27 cellular contexts compared by ENCODE assay signal in genomic region chr6:114101255-114101654, GRCh38.
DNase-seq lines count a peak whose midpoint lies in the region; ATAC-seq, FAIRE-seq and TF ChIP-seq lines count a peak whose summit lies in the region.
"Had no signal": no experiment of that assay in that cellular context is flagged by ENCODE, and none has a peak within 500 bp of the region (broad histone marks: within the 10 kb centered on the region; RNA-seq: fewer than 3 reads in every experiment).

No MANE protein-coding gene starts in this region.

- H3K27me3 ChIP-seq in HepG2 (ENCODE audit: control insufficient read depth in 1 of 2, insufficient read depth in 2 of 2, low read length in 2 of 2) (no peaks in the 10 kb centered on the region), right lobe of liver (no peaks in the 10 kb centered on the region)
- H3K27me3 ChIP-seq: BE2C; BLaER1 treated with 17β-estradiol and CSF1 and Interleukin-3, amounts not matched to agents 10 nM and 100 nM had no signal

- in situ Hi-C loops in HepG2 (cut with HindIII; ENCODE audit: extremely low pct_ligation_motif_present, low pct_unique_long_range_greater_than_20kb) (no loop called here), SK-MEL-5 (cut with HindIII; ENCODE audit: low pct_unique_long_range_greater_than_20kb, low sequenced_read_pairs) (no loop called here)

- no peak overlapping the region for H2AFZ ChIP-seq in HepG2 (ENCODE audit: low read length)

- no peaks in the 10 kb centered on the region for H3K4me1 ChIP-seq in HepG2 (ENCODE audit: insufficient read depth, low read length)
- H3K4me1 ChIP-seq in right lobe of liver = no peaks in the 10 kb centered on the region
- H3K4me1 ChIP-seq: A549; BLaER1 treated with 17β-estradiol and CSF1 and Interleukin-3, amounts not matched to agents 10 nM and 100 nM; HAP-1 had no signal

- no peaks in the 10 kb centered on the region for H3K27me3 Mint-ChIP-seq in glutamatergic neuron (ENCODE audit: unreplicated experiment)

- CTCF ChIA-PET in HepG2 (lab: Yijun Ruan, JAX; ENCODE audit: low intra/inter-chr PET ratio, low total read pairs) = no interaction called here

- H3K9me3 Mint-ChIP-seq in glutamatergic neuron (ENCODE audit: unreplicated experiment) = peaks cover 3% of the 10 kb centered on the region
- H3K9me3 Mint-ChIP-seq: CD14-positive monocyte; CD4-positive, alpha-beta T cell; CD8-positive, alpha-beta memory T cell; HFFc6 had no signal

- no peak overlapping the region for H3K4me2 ChIP-seq in HepG2 (ENCODE audit: low read depth, low read length)
- H3K4me2 ChIP-seq: A549; BLaER1 treated with 17β-estradiol and CSF1 and Interleukin-3, amounts not matched to agents 10 nM and 100 nM had no signal

- TF ChIP-seq CTCF in HepG2 (CRISPR knock-in tag; IDR thresholded peaks at IDR 0.05) (no peak), right lobe of liver (IDR thresholded peaks at IDR 0.05) (no peak), glutamatergic neuron (IDR thresholded peaks at IDR 0.05; ENCODE audit: partially characterized antibody, unreplicated experiment) (no peak)

- H3K9ac ChIP-seq in HepG2 (ENCODE audit: insufficient read depth, low read depth, low read length) = no peak overlapping the region
- H3K9ac ChIP-seq: BLaER1 treated with 17β-estradiol and CSF1 and Interleukin-3, amounts not matched to agents 10 nM and 100 nM had no signal

- peaks cover 16% of the 10 kb centered on the region for H3K4me1 Mint-ChIP-seq in glutamatergic neuron (ENCODE audit: low read depth, unreplicated experiment)
- H3K4me1 Mint-ChIP-seq: CD14-positive monocyte; CD8-positive, alpha-beta memory T cell had no signal

- ATAC-seq in HepG2 = no peak
- ATAC-seq in right lobe of liver = no peak
- no peak for ATAC-seq in HG02852 (IDR thresholded peaks at IDR 0.05; ENCODE audit: unreplicated experiment)
- ATAC-seq: A549 had no signal

- H3K27ac ChIP-seq in HepG2 (ENCODE audit: extremely low read length, insufficient read depth, low read length) (no peak overlapping the region), right lobe of liver (no peak overlapping the region)
- H3K27ac ChIP-seq: A549; BLaER1 treated with 17β-estradiol and CSF1 and Interleukin-3, amounts not matched to agents 10 nM and 100 nM had no signal

- H3K79me2 ChIP-seq in HepG2 (ENCODE audit: insufficient read depth, low read length) = no peaks in the 10 kb centered on the region

- intact Hi-C loops in HepG2 (cut with micrococcal nuclease; ENCODE audit: unreplicated experiment) = no loop called here
- intact Hi-C loops in right lobe of liver (cut with DNase I) = no loop called here

- no TSS peak for BruUV-seq in HepG2 (replicated peaks; lab: Mats Ljungman, UMichigan)

- H3K36me3 Mint-ChIP-seq in glutamatergic neuron (ENCODE audit: unreplicated experiment) = no peaks in the 10 kb centered on the region
- H3K36me3 Mint-ChIP-seq: CD14-positive monocyte; CD8-positive, alpha-beta memory T cell had no signal

- TF ChIP-seq POLR2A in HepG2 (IDR thresholded peaks at IDR 0.05; ENCODE audit: insufficient read depth in 1 of 2, low read depth in 2 of 2, low read length in 2 of 2) = no peak
- TF ChIP-seq POLR2A in right lobe of liver (IDR thresholded peaks at IDR 0.05) = no peak

- H3K36me3 ChIP-seq in HepG2 (replicated peaks in 1 of 2; ENCODE audit: control insufficient read depth in 1 of 2, insufficient read depth in 2 of 2, low read length in 2 of 2) (no peaks in the 10 kb centered on the region), right lobe of liver (no peaks in the 10 kb centered on the region)
- H3K36me3 ChIP-seq: BE2C; BLaER1 treated with 17β-estradiol and CSF1 and Interleukin-3, amounts not matched to agents 10 nM and 100 nM; HAP-1 had no signal

- no peak for FAIRE-seq in HepG2 (lab: Jason Lieb, UNC)
- FAIRE-seq: A549, GM12891, GM18507, H54 had no signal

- no peak overlapping the region for H3K4me3 Mint-ChIP-seq in glutamatergic neuron (ENCODE audit: unreplicated experiment)
- H3K4me3 Mint-ChIP-seq: CD14-positive monocyte; CD4-positive, alpha-beta T cell; CD8-positive, alpha-beta memory T cell; HFFc6 had no signal

- TF ChIP-seq EP300 in HepG2 (IDR thresholded peaks at IDR 0.05; ENCODE audit: low read depth in 2 of 2, low read length in 2 of 2) = no peak
- TF ChIP-seq EP300 in HepG2 (CRISPR knock-in tag; IDR thresholded peaks at IDR 0.05; ENCODE audit: borderline replicate concordance) = no peak

- DNase-seq in HepG2 (ENCODE audit: low spot score) (no peak), right lobe of liver (no peak), SK-MEL-5 (ENCODE audit: low read depth, low spot score) (peak; percentile 96), glutamatergic neuron (no peak), NCI-H1436 treated with DMSO at 0.1 percent for 48 hours (lab: John Stamatoyannopoulos, UW) (no peak)
- DNase-seq in stimulated activated CD4-positive, alpha-beta T cell treated with anti-CD3 and anti-CD28 coated beads, Interleukin-4, amount 100 ng/mL, for 4 hours = no peak
- DNase-seq: 8988T; ACHN; AML-193; BE2C; Calu3; CD4-positive, alpha-beta T cell; CD8-positive, alpha-beta memory T cell; COR-L47; DMS53; DMS79 treated with DMSO at 0.1 percent for 48 hours; GF-D8; GOT3; HFFc6 had no signal

- POLR2A ChIA-PET in HepG2 (lab: Yijun Ruan, JAX) = no interaction called here

- no peaks in the 10 kb centered on the region for H3K9me3 ChIP-seq in HepG2 (ENCODE audit: low read length)
- H3K9me3 ChIP-seq in right lobe of liver = no peaks in the 10 kb centered on the region
- H3K9me3 ChIP-seq: A549; BE2C; BLaER1 treated with 17β-estradiol and CSF1 and Interleukin-3, amounts not matched to agents 10 nM and 100 nM; HAP-1 had no signal

- WGBS in HepG2 (ENCODE audit: low lambda C conversion rate) = 50% methylated on average over 1 of the region's 1 CpG
- WGBS in right lobe of liver (ENCODE audit: insufficient coverage, low coverage, low lambda C conversion rate, missing lambda C conversion rate) = 43% methylated on average over 1 of the region's 1 CpG

- H3K4me3 ChIP-seq in HepG2 (replicated peaks in 1 of 3; ENCODE audit: insufficient read depth in 1 of 3, low read depth in 2 of 3, low read length in 3 of 3) = no peak overlapping the region
- no peak overlapping the region for H3K4me3 ChIP-seq in right lobe of liver
- H3K4me3 ChIP-seq: A549; BLaER1 treated with 17β-estradiol and CSF1 and Interleukin-3, amounts not matched to agents 10 nM and 100 nM; HAP-1 had no signal

- no peaks in the 10 kb centered on the region for H4K20me1 ChIP-seq in HepG2 (ENCODE audit: insufficient read depth, low read length)
- H4K20me1 ChIP-seq: BLaER1 treated with 17β-estradiol and CSF1 and Interleukin-3, amounts not matched to agents 10 nM and 100 nM had no signal

- H3K27ac Mint-ChIP-seq in glutamatergic neuron (ENCODE audit: unreplicated experiment) = peak overlapping the region; percentile 68
- H3K27ac Mint-ChIP-seq: CD14-positive monocyte; CD4-positive, alpha-beta T cell; CD8-positive, alpha-beta memory T cell had no signal

- no peak for TF ChIP-seq RAD21 in HepG2 (CRISPR knock-in tag; IDR thresholded peaks at IDR 0.05)

TF ChIP-seq in HepG2, 621 proteins besides CTCF, POLR2A, EP300 and RAD21:
- TF ChIP-seq MNT (IDR thresholded peaks at IDR 0.05) = peak; percentile 77
- no peak for TF ChIP-seq PRDM4 (CRISPR knock-in tag; IDR thresholded peaks at IDR 0.05; ENCODE audit: borderline replicate concordance)
